In genomic region chr10:72270607-72271281, GRCh38 we compare ENCODE assay signal across 1 cellular context.
TF ChIP-seq lines count a peak whose summit lies in the region.

No MANE protein-coding gene starts in this region.

TF ChIP-seq in K562, 482 proteins besides CTCF, POLR2A, EP300 and RAD21:
- TF ChIP-seq HDAC1 (IDR thresholded peaks at IDR 0.05) (no peak), HNRNPH1 (optimal IDR thresholded peaks at IDR 0.05; ENCODE audit: low read depth, low read length) (no peak), NR4A1 (CRISPR knock-in tag; IDR thresholded peaks at IDR 0.05) (no peak), NR4A1 (tag; IDR thresholded peaks at IDR 0.05) (no peak), RB1 (IDR thresholded peaks at IDR 0.05; ENCODE audit: low read depth) (no peak), MAZ (CRISPR knock-in tag; conservative IDR thresholded peaks at IDR 0.05 in 1 of 2, IDR thresholded peaks at IDR 0.05 in 1 of 2) (0 out of 4 replicates have a peak, but pooled peaks of 1 of the 2 experiments have one; percentile 21), HCFC1 (IDR thresholded peaks at IDR 0.05; ENCODE audit: low read depth, low read length) (peak; percentile 15; the same call in 1 of the 2 replicates), E2F4 (CRISPR knock-in tag; IDR thresholded peaks at IDR 0.05; ENCODE audit: low read depth) (no peak), GTF2A2 (tag; IDR thresholded peaks at IDR 0.05) (0 out of 2 replicates have a peak, but pooled peaks have one; percentile 19), HIVEP1 (CRISPR knock-in tag; IDR thresholded peaks at IDR 0.05) (0 out of 2 replicates have a peak, but pooled peaks have one; percentile 67), DMBX1 (CRISPR knock-in tag; IDR thresholded peaks at IDR 0.05; ENCODE audit: borderline replicate concordance) (peak; percentile 64; the same call in 1 of the 2 replicates), PTRF (tag; IDR thresholded peaks at IDR 0.05) (peak; percentile 53; the same call in 1 of the 2 replicates), ID3 (CRISPR knock-in tag; IDR thresholded peaks at IDR 0.05) (no peak), ID3 (tag; IDR thresholded peaks at IDR 0.05) (peak; percentile 67; the same call in 1 of the 2 replicates), SMAD3 (CRISPR knock-in tag; conservative IDR thresholded peaks at IDR 0.05) (0 out of 2 replicates have a peak, but pooled peaks have one; percentile 15), ZNF311 (CRISPR knock-in tag; IDR thresholded peaks at IDR 0.05) (peak; percentile 65), ZNF740 (CRISPR knock-in tag; IDR thresholded peaks at IDR 0.05) (0 out of 2 replicates have a peak, but pooled peaks have one; percentile 32), ZNF740 (tag; IDR thresholded peaks at IDR 0.05) (no peak), DEAF1 (CRISPR knock-in tag; IDR thresholded peaks at IDR 0.05) (0 out of 2 replicates have a peak, but pooled peaks have one; percentile 4)
TF ChIP-seq in K562: peak in this region for 11.
